9 cellular contexts compared by ENCODE assay signal in the genomic region with DNA sequence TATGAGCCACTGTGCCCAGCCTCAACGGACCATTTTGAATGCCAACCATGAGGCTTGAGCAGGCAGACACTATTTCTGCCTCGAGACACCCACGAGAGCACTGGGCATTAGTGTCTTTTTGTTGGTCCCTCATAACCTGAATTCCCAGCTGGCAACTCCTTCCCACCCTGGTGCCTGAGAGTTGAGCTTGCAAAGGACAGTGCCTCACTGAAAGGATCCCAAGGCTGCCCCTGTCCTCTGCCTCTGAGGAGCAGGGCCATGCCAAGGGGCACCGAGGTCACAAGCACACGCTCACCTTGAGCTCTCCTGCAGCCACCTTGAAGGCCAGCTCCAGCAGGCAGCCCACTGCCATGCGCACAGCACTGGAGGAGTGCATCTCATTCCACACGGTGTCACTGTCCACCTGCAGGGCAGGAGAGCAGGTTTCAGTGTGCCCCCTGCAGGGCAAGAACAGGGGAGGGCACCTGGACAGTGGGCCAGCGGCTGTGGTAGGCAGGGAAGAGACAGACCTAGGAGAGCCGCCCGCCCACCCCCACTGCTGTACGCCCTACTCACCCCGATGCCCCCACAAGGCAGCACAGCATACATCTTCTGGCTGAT. TPM values are rescaled to one million over a fixed set of nuclear protein-coding genes. Genes with fewer than 3 reads are reported as not detected.
DNase-seq lines count a peak whose midpoint lies in the region; ATAC-seq, FAIRE-seq and TF ChIP-seq lines count a peak whose summit lies in the region.
"Had no signal": no experiment of that assay in that cellular context is flagged by ENCODE, and none has a peak within 500 bp of the region (broad histone marks: within the 10 kb centered on the region; RNA-seq: fewer than 3 reads in every experiment).

No MANE protein-coding gene starts in this region.

- peaks cover 17 to 39% of the 10 kb centered on the region in 2 experiments; a peak in 3 of 4 replicates for H3K36me3 ChIP-seq in GM12878 (ENCODE audit: control insufficient read depth in 2 of 2, insufficient read depth in 2 of 2, low read length in 1 of 2)
- H3K36me3 ChIP-seq in right lobe of liver: peaks cover 0 to 24% (median 12%) of the 10 kb centered on the region in 4 donors
- peaks cover 0 to 14% (median 4%) of the 10 kb centered on the region in 4 donors for H3K36me3 ChIP-seq in transverse colon

- peak; percentile 90 for TF ChIP-seq RAD21 in Ishikawa (IDR thresholded peaks at IDR 0.05; ENCODE audit: low read depth)
- TF ChIP-seq RAD21 in GM12878 (IDR thresholded peaks at IDR 0.05; ENCODE audit: insufficient read depth, low read depth, low read length): peak; percentile 37

- H3K4me3 ChIP-seq in GM12878: no peak overlapping the region
- H3K4me3 ChIP-seq in right lobe of liver: no peak overlapping the region
- H3K4me3 ChIP-seq in transverse colon: no peak overlapping the region
- H3K4me3 ChIP-seq: GM23248 had no signal

- H3K27me3 ChIP-seq in GM12878 (replicated peaks in 1 of 2; ENCODE audit: control insufficient read depth in 2 of 2, insufficient read depth in 2 of 2, low read length in 1 of 2): no peaks in the 10 kb centered on the region
- H3K27me3 ChIP-seq in right lobe of liver: no peaks in the 10 kb centered on the region
- no peaks in the 10 kb centered on the region for H3K27me3 ChIP-seq in transverse colon

- peak; percentile 64 for ATAC-seq in GM12878
- peak; percentile 79 to 84 (median 82) for ATAC-seq in right lobe of liver
- no peak for ATAC-seq in GM18861 (IDR thresholded peaks at IDR 0.05; ENCODE audit: unreplicated experiment)

- in situ Hi-C loops in GM12878 (cut with MboI) (no loop called here), transverse colon (cut with MboI; ENCODE audit: low pct_ligation_motif_present in 1 of 4, low pct_unique_long_range_greater_than_20kb in 1 of 4, low sequenced_read_pairs in 3 of 4) (no loop called here)

- POLR2A ChIA-PET in GM12878 (lab: Charles Lee): interaction anchor here (0.6 kb wide), 1 partner anchor 493 kb away, joined by 6 read pairs; no protein-coding TSS in a partner anchor

- RAD21 ChIA-PET in GM12878 (lab: Charles Lee; ENCODE audit: unreplicated experiment): interaction anchor here (0.7 to 1.4 kb wide), 3 partner anchors 11 to 85 kb away, joined by 3 to 6 read pairs (median 3); no protein-coding TSS in a partner anchor

- H2AFZ ChIP-seq in GM12878 (ENCODE audit: control insufficient read depth, low read depth, low read length): no peak overlapping the region
- H2AFZ ChIP-seq: GM23248 had no signal

- SMC1A ChIA-PET in GM12878 (lab: Charles Lee; ENCODE audit: uncharacterized antibody, unreplicated experiment): interaction anchor here (0.6 kb wide), 1 partner anchor 133 kb away, joined by 3 read pairs; no protein-coding TSS in a partner anchor

- H3K4me1 ChIP-seq in GM12878 (ENCODE audit: control insufficient read depth, insufficient read depth, low read length) (no peaks in the 10 kb centered on the region), right lobe of liver (no peaks in the 10 kb centered on the region), transverse colon (peaks cover 0 to 11% (median 5%) of the 10 kb centered on the region in 4 donors)

- DNase-seq in ELR (ENCODE audit: low read depth) (peak; percentile 59), GM12878 (ENCODE audit: low read depth, low spot score) (no peak), right lobe of liver (peak in 2 of 3 donors; percentile 61 to 69), transverse colon (no peak)
- DNase-seq in activated CD4-positive, alpha-beta T cell treated with anti-CD3 and anti-CD28 coated beads, Interleukin-2, amount 50 U/mL, for 1 hour: no peak
- DNase-seq in activated CD4-positive, alpha-beta T cell treated with anti-CD3 and anti-CD28 coated beads for 4 hours: no peak

- H3K27ac ChIP-seq in GM12878 (ENCODE audit: control insufficient read depth, insufficient read depth) (no peak overlapping the region), right lobe of liver (no peak overlapping the region), transverse colon (no peak overlapping the region)

- no peak for FAIRE-seq in GM12878 (lab: Jason Lieb, UNC)

- TF ChIP-seq EP300 in Ishikawa (IDR thresholded peaks at IDR 0.05; ENCODE audit: borderline replicate concordance): no peak
- TF ChIP-seq EP300 in GM12878 (IDR thresholded peaks at IDR 0.05; ENCODE audit: borderline replicate concordance in 1 of 2, control insufficient read depth in 1 of 2, low read depth in 2 of 2, low read length in 2 of 2): no peak
- TF ChIP-seq EP300 in transverse colon (IDR thresholded peaks at IDR 0.05; ENCODE audit: low read depth): no peak

- H3K79me2 ChIP-seq in GM12878 (ENCODE audit: control insufficient read depth, insufficient read depth, low read length): no peaks in the 10 kb centered on the region

- TF ChIP-seq POLR2A in GM12878 (IDR thresholded peaks at IDR 0.05; ENCODE audit: low read depth, low read length) (no peak), right lobe of liver (IDR thresholded peaks at IDR 0.05) (no peak), transverse colon (IDR thresholded peaks at IDR 0.05) (no peak)

- TF ChIP-seq CTCF in GM12878 (IDR thresholded peaks at IDR 0.05 in 2 of 3, conservative IDR thresholded peaks at IDR 0.05 in 1 of 3; ENCODE audit: control insufficient read depth in 2 of 3, extremely low read depth in 1 of 3, insufficient read depth in 1 of 3, low read depth in 3 of 3, low read length in 3 of 3): peak; percentile 26 to 48 (median 37); a peak in 4 of 6 replicates
- TF ChIP-seq CTCF in right lobe of liver (IDR thresholded peaks at IDR 0.05): peak; percentile 56 to 68 (median 60)
- peak in 1 of 5 experiments; percentile 12 for TF ChIP-seq CTCF in transverse colon (IDR thresholded peaks at IDR 0.05)

- 91% methylated on average over 9 of the region's 12 CpGs for WGBS in GM12878 (ENCODE audit: insufficient coverage, insufficient replicate concordance, low lambda C conversion rate, missing lambda C conversion rate)
- WGBS in right lobe of liver (ENCODE audit: insufficient coverage, low coverage, low lambda C conversion rate, missing lambda C conversion rate): 83% methylated on average over 4 of the region's 12 CpGs
- WGBS in transverse colon (ENCODE audit: low coverage in 1 of 2), 2 donors: 83 to 88% methylated on average over 1 to 10 of the region's 12 CpGs

- no peaks in the 10 kb centered on the region; the same call in 1 of the 2 replicates for H4K20me1 ChIP-seq in GM12878 (ENCODE audit: control insufficient read depth, insufficient read depth)

- H3K4me2 ChIP-seq in GM12878 (ENCODE audit: control insufficient read depth, insufficient read depth): no peak overlapping the region

- intact Hi-C loops in GM12878 (cut with micrococcal nuclease; ENCODE audit: unreplicated experiment): no loop called here
- intact Hi-C loops in right lobe of liver (cut with DNase I): no loop called here
- intact Hi-C loops in transverse colon (cut with DNase I; ENCODE audit: low total_unique reads): no loop called here

- no TSS peak for BruUV-seq in GM12878 (replicated peaks; lab: Mats Ljungman, UMichigan)

- H3K9me3 ChIP-seq in GM12878 (replicated peaks; ENCODE audit: control insufficient read depth, insufficient read depth, low read length): no peaks in the 10 kb centered on the region
- no peaks in the 10 kb centered on the region for H3K9me3 ChIP-seq in right lobe of liver
- H3K9me3 ChIP-seq in transverse colon: no peaks in the 10 kb centered on the region

- no peak overlapping the region for H3K9ac ChIP-seq in GM12878 (ENCODE audit: control insufficient read depth, insufficient read depth, low read length)

- CTCF ChIA-PET in GM12878 (lab: Yijun Ruan, JAX): interaction anchor here (0.9 to 2.3 kb wide), 8 partner anchors 13 to 140 kb away, joined by 3 to 16 read pairs (median 4); partner anchors contain the start of gene HDAC5

RNA-seq across cellular contexts. Expression of gene G6PC3, which starts 12.8 kb away (rescaled TPM):
- 30.8 and 38.5 TPM in 2 replicates for total RNA-seq in GM12878 (2013; cell fraction: nucleolus; rRNA removed)
- 35.8 and 36.8 TPM in 2 replicates for total RNA-seq in GM12878 (2014; rRNA removed)
- total RNA-seq in GM12878 (2014; rRNA removed; fragmentation: Illumina TruSeq; extraction: Trizol): 19.8 and 20.8 TPM in 2 replicates
- 49.9 and 51.8 TPM in 2 replicates for total RNA-seq in GM12878 (2021)
- polyA plus RNA-seq in GM12878 (2011; ENCODE audit: low read depth): 16.4 TPM
- 13.3 and 24.5 TPM in 2 replicates for polyA plus RNA-seq in GM12878 (2011; rRNA removed)
- polyA plus RNA-seq in GM12878 (2011; cell fraction: cytosol; rRNA removed): 48.6 and 72.9 TPM in 2 replicates
- 22.6 and 24.8 TPM in 2 replicates for polyA plus RNA-seq in GM12878 (2011; cell fraction: nucleus; rRNA removed)
- 35.0 and 49.7 TPM in 2 replicates for polyA plus RNA-seq in GM12878 (2012)
- polyA plus RNA-seq in GM12878 (2014; fragmentation: Illumina TruSeq; extraction: Trizol): 20.7 and 49.2 TPM in 2 replicates
- 10 to 100 TPM; 13.0 to 18.2 TPM for polyA plus RNA-seq in GM12878 (2014; fragmentation: Nextera tagmentation; extraction: Ambion mirVana)
- polyA plus RNA-seq in GM12878 (2014; rRNA removed): 69.1 and 71.7 TPM in 2 replicates
- polyA plus RNA-seq in GM12878 (2016; fragmentation: Nextera tagmentation; extraction: Ambion mirVana): 10 to 100 TPM; 81.6 to 93.7 TPM
- 29.5 and 57.0 TPM in 2 replicates for polyA minus RNA-seq in GM12878 (2011; rRNA and poly(A)+ RNA removed)
- 11.4 and 16.8 TPM in 2 replicates for polyA minus RNA-seq in GM12878 (2011; cell fraction: cytosol; rRNA and poly(A)+ RNA removed)
- 18.3 and 33.5 TPM in 2 replicates for polyA minus RNA-seq in GM12878 (2011; cell fraction: nucleus; rRNA and poly(A)+ RNA removed)
- total RNA-seq in right lobe of liver: 10 to 100 TPM in 2 of 6 experiments, 1 to 10 TPM in 4; 5.9 to 24.2 (median 9.9) TPM
- total RNA-seq in transverse colon: 10 to 100 TPM in 3 of 4 donors, 1 to 10 TPM in 1; 5.2 to 35.6 (median 18.5) TPM

RNA-seq across cellular contexts. Expression of gene LSM12, which starts 16.9 kb away (rescaled TPM):
- total RNA-seq in GM12878 (2013; cell fraction: nucleolus; rRNA removed): 15.5 and 19.4 TPM in 2 replicates
- total RNA-seq in GM12878 (2014; rRNA removed): 56.3 and 60.9 TPM in 2 replicates
- 61.4 and 66.1 TPM in 2 replicates for total RNA-seq in GM12878 (2014; rRNA removed; fragmentation: Illumina TruSeq; extraction: Trizol)
- total RNA-seq in GM12878 (2021): 74.0 and 75.6 TPM in 2 replicates
- polyA plus RNA-seq in GM12878 (2011; ENCODE audit: low read depth): 30.4 TPM
- polyA plus RNA-seq in GM12878 (2011; rRNA removed): 63.5 and 66.5 TPM in 2 replicates
- polyA plus RNA-seq in GM12878 (2011; cell fraction: cytosol; rRNA removed): 56.2 and 57.3 TPM in 2 replicates
- 21.2 and 23.1 TPM in 2 replicates for polyA plus RNA-seq in GM12878 (2011; cell fraction: nucleus; rRNA removed)
- polyA plus RNA-seq in GM12878 (2012): 36.7 and 44.6 TPM in 2 replicates
- polyA plus RNA-seq in GM12878 (2014; fragmentation: Illumina TruSeq; extraction: Trizol): 87.8 and 94.6 TPM in 2 replicates
- 100 to 1,000 TPM in 1 of 2 experiments, 10 to 100 TPM in 1; 51.1 to 206 TPM for polyA plus RNA-seq in GM12878 (2014; fragmentation: Nextera tagmentation; extraction: Ambion mirVana)
- 50.6 and 57.3 TPM in 2 replicates for polyA plus RNA-seq in GM12878 (2014; rRNA removed)
- polyA plus RNA-seq in GM12878 (2016; fragmentation: Nextera tagmentation; extraction: Ambion mirVana): 100 to 1,000 TPM; 131 to 132 TPM
- 75.6 and 90.0 TPM in 2 replicates for polyA minus RNA-seq in GM12878 (2011; rRNA and poly(A)+ RNA removed)
- 29.1 and 33.5 TPM in 2 replicates for polyA minus RNA-seq in GM12878 (2011; cell fraction: cytosol; rRNA and poly(A)+ RNA removed)
- 9.8 and 16.6 TPM in 2 replicates for polyA minus RNA-seq in GM12878 (2011; cell fraction: nucleus; rRNA and poly(A)+ RNA removed)
- total RNA-seq in right lobe of liver: 10 to 100 TPM; 24.2 to 30.6 (median 29.4) TPM
- total RNA-seq in transverse colon: 10 to 100 TPM in 3 of 4 donors, 1 to 10 TPM in 1; 5.4 to 29.2 (median 22.9) TPM

RNA-seq across cellular contexts. Expression of gene HDAC5, which starts 40.1 kb away (rescaled TPM):
- 47.3 and 62.5 TPM in 2 replicates for total RNA-seq in GM12878 (2013; cell fraction: nucleolus; rRNA removed)
- 47.1 and 58.0 TPM in 2 replicates for total RNA-seq in GM12878 (2014; rRNA removed)
- total RNA-seq in GM12878 (2014; rRNA removed; fragmentation: Illumina TruSeq; extraction: Trizol): 17.7 and 19.7 TPM in 2 replicates
- total RNA-seq in GM12878 (2021): 45.1 and 49.4 TPM in 2 replicates
- 11.4 TPM for polyA plus RNA-seq in GM12878 (2011; ENCODE audit: low read depth)
- 12.4 and 24.7 TPM in 2 replicates for polyA plus RNA-seq in GM12878 (2011; rRNA removed)
- 36.5 and 41.2 TPM in 2 replicates for polyA plus RNA-seq in GM12878 (2011; cell fraction: cytosol; rRNA removed)
- 58.9 and 69.3 TPM in 2 replicates for polyA plus RNA-seq in GM12878 (2011; cell fraction: nucleus; rRNA removed)
- 24.2 and 26.0 TPM in 2 replicates for polyA plus RNA-seq in GM12878 (2012)
- 6.6 and 19.2 TPM in 2 replicates for polyA plus RNA-seq in GM12878 (2014; fragmentation: Illumina TruSeq; extraction: Trizol)
- polyA plus RNA-seq in GM12878 (2014; fragmentation: Nextera tagmentation; extraction: Ambion mirVana): 1 to 10 TPM; 1.1 to 2.0 TPM
- 38.9 and 39.3 TPM in 2 replicates for polyA plus RNA-seq in GM12878 (2014; rRNA removed)
- polyA plus RNA-seq in GM12878 (2016; fragmentation: Nextera tagmentation; extraction: Ambion mirVana): 10 to 100 TPM; 30.0 to 34.8 TPM
- polyA minus RNA-seq in GM12878 (2011; rRNA and poly(A)+ RNA removed): 52.7 and 88.1 TPM in 2 replicates
- 29.1 and 31.3 TPM in 2 replicates for polyA minus RNA-seq in GM12878 (2011; cell fraction: cytosol; rRNA and poly(A)+ RNA removed)
- 30.7 and 56.7 TPM in 2 replicates for polyA minus RNA-seq in GM12878 (2011; cell fraction: nucleus; rRNA and poly(A)+ RNA removed)
- 10 to 100 TPM; 12.0 to 26.4 (median 15.5) TPM for total RNA-seq in right lobe of liver
- 100 to 1,000 TPM in 1 of 4 donors, 10 to 100 TPM in 3; 45.3 to 182 (median 70.8) TPM for total RNA-seq in transverse colon

RNA-seq across cellular contexts. Expression of gene HROB, which starts 58.4 kb away (rescaled TPM):
- total RNA-seq in GM12878 (2013; cell fraction: nucleolus; rRNA removed): 14.8 and 15.0 TPM in 2 replicates
- 9.2 and 12.4 TPM in 2 replicates for total RNA-seq in GM12878 (2014; rRNA removed)
- 6.4 and 7.0 TPM in 2 replicates for total RNA-seq in GM12878 (2014; rRNA removed; fragmentation: Illumina TruSeq; extraction: Trizol)
- 12.3 and 14.4 TPM in 2 replicates for total RNA-seq in GM12878 (2021)
- polyA plus RNA-seq in GM12878 (2011; ENCODE audit: low read depth): 6.5 TPM
- polyA plus RNA-seq in GM12878 (2011; rRNA removed): 5.9 and 9.9 TPM in 2 replicates
- polyA plus RNA-seq in GM12878 (2011; cell fraction: cytosol; rRNA removed): 16.5 and 17.3 TPM in 2 replicates
- polyA plus RNA-seq in GM12878 (2011; cell fraction: nucleus; rRNA removed): 23.6 and 24.4 TPM in 2 replicates
- polyA plus RNA-seq in GM12878 (2012): 7.1 and 8.6 TPM in 2 replicates
- polyA plus RNA-seq in GM12878 (2014; fragmentation: Illumina TruSeq; extraction: Trizol): 9.4 and 9.9 TPM in 2 replicates
- 1 to 10 TPM; 4.0 to 4.7 TPM for polyA plus RNA-seq in GM12878 (2014; fragmentation: Nextera tagmentation; extraction: Ambion mirVana)
- 10.0 and 10.1 TPM in 2 replicates for polyA plus RNA-seq in GM12878 (2014; rRNA removed)
- polyA plus RNA-seq in GM12878 (2016; fragmentation: Nextera tagmentation; extraction: Ambion mirVana): 10 to 100 TPM; 17.6 to 20.4 TPM
- 14.3 and 25.7 TPM in 2 replicates for polyA minus RNA-seq in GM12878 (2011; rRNA and poly(A)+ RNA removed)
- polyA minus RNA-seq in GM12878 (2011; cell fraction: cytosol; rRNA and poly(A)+ RNA removed): 7.2 and 9.0 TPM in 2 replicates
- 6.3 and 12.2 TPM in 2 replicates for polyA minus RNA-seq in GM12878 (2011; cell fraction: nucleus; rRNA and poly(A)+ RNA removed)
- total RNA-seq in right lobe of liver: 1 to 10 TPM in 1 of 6 experiments, under 1 TPM in 5; 0.20 to 1.1 (median 0.40) TPM
- total RNA-seq in transverse colon: 10 to 100 TPM in 2 of 4 donors, under 1 TPM in 2; 0.32 to 16.9 (median 8.5) TPM

Comparison
In these comparisons a context has a peak if more than half of its experiments do, and no peak if none do; other contexts are left out.
1. DNase-seq: peak in ELR (single experiment) and right lobe of liver (2 of 3); none in GM12878 (single experiment), activated CD4-positive, alpha-beta T cell treated with anti-CD3 and anti-CD28 coated beads, Interleukin-2, amount 50 U/mL, for 1 hour (single experiment), transverse colon (single experiment) and activated CD4-positive, alpha-beta T cell treated with anti-CD3 and anti-CD28 coated beads for 4 hours (0 of 2).